Comparison of ENCODE assay signal across 11 cellular contexts in the genomic region with DNA sequence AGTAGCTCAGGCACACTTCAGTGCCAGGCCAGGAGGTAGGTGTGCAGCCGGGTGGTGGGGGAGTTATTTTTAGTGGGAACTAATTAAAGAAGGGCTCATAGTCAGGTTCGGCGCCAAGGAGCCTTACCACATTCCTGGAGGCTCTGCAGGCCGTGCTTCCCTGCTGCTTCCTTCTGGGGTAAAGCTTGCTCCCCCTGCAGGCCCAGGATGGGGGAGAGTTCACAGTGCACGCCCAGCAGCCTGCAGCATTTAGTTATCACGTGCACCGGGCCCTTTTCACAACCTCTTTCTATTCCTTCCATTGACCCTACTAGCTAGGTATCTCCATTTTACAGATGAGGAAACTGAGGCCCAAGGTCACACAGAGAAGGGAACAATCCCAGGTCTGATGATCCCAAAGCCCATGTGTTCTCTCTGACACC. TPM values are rescaled to one million over a fixed set of nuclear protein-coding genes. Genes with fewer than 3 reads are reported as not detected.
DNase-seq lines count a peak whose midpoint lies in the region; ATAC-seq and TF ChIP-seq lines count a peak whose summit lies in the region.
"Had no signal": no experiment of that assay in that cellular context is flagged by ENCODE, and none has a peak within 500 bp of the region (broad histone marks: within the 10 kb centered on the region; RNA-seq: fewer than 3 reads in every experiment).

No MANE protein-coding gene starts in this region.

- H3K4me2 ChIP-seq in DOHH2 (ENCODE audit: low read length), result no peak overlapping the region
- peak overlapping the region; percentile 56 for H3K4me2 ChIP-seq in HCT116 (ENCODE audit: low read length)
- H3K4me2 ChIP-seq in mesendoderm (ENCODE audit: low read length), result no peak overlapping the region

- no peak for TF ChIP-seq POLR2A in HCT116 (IDR thresholded peaks at IDR 0.05; ENCODE audit: borderline replicate concordance, extremely low read depth, insufficient read depth, insufficient read length)
- TF ChIP-seq POLR2A in prostate gland (IDR thresholded peaks at IDR 0.05), result no peak

- in situ Hi-C loops in astrocyte of the spinal cord (cut with HindIII; ENCODE audit: low sequenced_read_pairs), result no loop called here

- H3K27me3 ChIP-seq in DOHH2 (ENCODE audit: control insufficient read depth, low read length) (no peaks in the 10 kb centered on the region), HCT116 (ENCODE audit: insufficient read depth, low read length) (no peaks in the 10 kb centered on the region), mesendoderm (ENCODE audit: insufficient read depth, low read length, poor library complexity) (no peaks in the 10 kb centered on the region), prostate gland (replicated peaks; ENCODE audit: insufficient read depth) (peaks cover 4% of the 10 kb centered on the region)

- TF ChIP-seq RAD21 in HCT116 (IDR thresholded peaks at IDR 0.05; ENCODE audit: low read depth), result no peak; the same call in 1 of the 2 replicates

- no peak overlapping the region for H3K56ac ChIP-seq in mesendoderm (ENCODE audit: low read length)

- H3K9ac ChIP-seq in HCT116 (ENCODE audit: low read length) (no peak overlapping the region), mesendoderm (ENCODE audit: low read length) (no peak overlapping the region)

- CTCF ChIA-PET in HCT116 (lab: Charles Lee), result interaction anchor here (1.7 kb wide), 1 partner anchor 82 kb away, joined by 5 read pairs; no protein-coding TSS in a partner anchor

- H3K36me3 ChIP-seq in DOHH2 (ENCODE audit: control insufficient read depth, low read length) (no peaks in the 10 kb centered on the region), HCT116 (ENCODE audit: control insufficient read depth in 1 of 2, insufficient read depth in 2 of 2, low read length in 2 of 2) (no peaks in the 10 kb centered on the region), mesendoderm (ENCODE audit: control insufficient read depth, insufficient read depth, low read length) (no peaks in the 10 kb centered on the region), prostate gland (no peaks in the 10 kb centered on the region)
- H3K36me3 ChIP-seq: uterus had no signal

- RAD21 ChIA-PET in HCT116 (lab: Charles Lee; ENCODE audit: low non-redundant PET in 1 of 2, low total read pairs in 2 of 2, uncharacterized antibody in 2 of 2, unreplicated experiment in 2 of 2), result no interaction called here

- H3K4me3 ChIP-seq in DOHH2 (ENCODE audit: low read length) (no peak overlapping the region), HCT116 (replicated peaks in 1 of 2; ENCODE audit: low read depth in 1 of 2, low read length in 2 of 2) (no peak overlapping the region), astrocyte of the spinal cord (ENCODE audit: low read depth, low read length) (no peak overlapping the region), mesendoderm (ENCODE audit: low read length) (no peak overlapping the region), prostate gland (no peak overlapping the region)
- H3K4me3 ChIP-seq: uterus had no signal

- peak; percentile 35 for TF ChIP-seq CTCF in DOHH2 (IDR thresholded peaks at IDR 0.05; ENCODE audit: low read depth, low read length, poor library complexity, severe bottlenecking)
- peak; percentile 10 to 39 (median 36); a peak in 3 of 6 replicates for TF ChIP-seq CTCF in HCT116 (IDR thresholded peaks at IDR 0.05 in 2 of 3, conservative IDR thresholded peaks at IDR 0.05 in 1 of 3; ENCODE audit: borderline replicate concordance in 1 of 3, insufficient read depth in 1 of 3, low read depth in 2 of 3, low read length in 2 of 3)
- TF ChIP-seq CTCF in astrocyte of the spinal cord (IDR thresholded peaks at IDR 0.05; ENCODE audit: low read depth, low read length), result peak; percentile 39
- no peak for TF ChIP-seq CTCF in prostate gland (IDR thresholded peaks at IDR 0.05)

- H3K79me2 ChIP-seq in DOHH2 (ENCODE audit: control insufficient read depth, low read length) (no peaks in the 10 kb centered on the region), HCT116 (ENCODE audit: insufficient read depth, low read length) (no peaks in the 10 kb centered on the region), mesendoderm (ENCODE audit: control insufficient read depth, insufficient read depth, low read length) (no peaks in the 10 kb centered on the region)

- H3K4me1 Mint-ChIP-seq in activated T-helper 17 cell treated with anti-CD3 and anti-CD28 coated beads, Interleukin-2, amount 50 U/mL, for 72 hours, result peaks cover 4% of the 10 kb centered on the region

- no peak overlapping the region for H2BK120ac ChIP-seq in mesendoderm (ENCODE audit: low read depth, low read length)

- no peak overlapping the region for H3K23ac ChIP-seq in mesendoderm (ENCODE audit: low read length)

- H2BK5ac ChIP-seq in mesendoderm (ENCODE audit: low read length), result no peak overlapping the region

- H2AK5ac ChIP-seq in mesendoderm (ENCODE audit: low read length), result no peak overlapping the region

- intact Hi-C loops in HCT116 (cut with micrococcal nuclease) (no loop called here), prostate gland (cut with DNase I) (loop anchor here (5.0 kb wide), 2 partner anchors 77 to 208 kb away; no protein-coding TSS in a partner anchor)

- no peak overlapping the region for H3K27ac ChIP-seq in DOHH2 (ENCODE audit: low read depth, low read length)
- H3K27ac ChIP-seq in HCT116 (ENCODE audit: low read depth, low read length), result no peak overlapping the region; the same call in 1 of the 2 replicates
- no peak overlapping the region for H3K27ac ChIP-seq in mesendoderm (ENCODE audit: low read depth, low read length)
- H3K27ac ChIP-seq in prostate gland, result no peak overlapping the region
- H3K27ac ChIP-seq: uterus had no signal

- ATAC-seq in HCT116 (peak; percentile 82), GM21447 (IDR thresholded peaks at IDR 0.05; ENCODE audit: unreplicated experiment) (no peak)
- no peak for ATAC-seq in activated T-helper 17 cell treated with anti-CD3 and anti-CD28 coated beads, Interleukin-2, amount 50 U/mL, for 72 hours (replicated peaks)
- ATAC-seq: activated T-cell treated with anti-CD3 and anti-CD28 coated beads, Interleukin-2, amount 50 U/mL, for 72 hours had no signal

- H4K20me1 ChIP-seq in DOHH2 (ENCODE audit: control insufficient read depth, insufficient read depth, low read depth, low read length), result no peaks in the 10 kb centered on the region
- no peaks in the 10 kb centered on the region for H4K20me1 ChIP-seq in HCT116 (ENCODE audit: insufficient read depth)

- no peaks in the 10 kb centered on the region for H3K36me3 Mint-ChIP-seq in activated T-helper 17 cell treated with anti-CD3 and anti-CD28 coated beads, Interleukin-2, amount 50 U/mL, for 72 hours (ENCODE audit: low read depth)
- H3K36me3 Mint-ChIP-seq: IgD-negative memory B cell had no signal

- H2AFZ ChIP-seq in HCT116 (ENCODE audit: low read depth, low read length, poor library complexity, severe bottlenecking), result peak overlapping the region; percentile 68

- peaks cover 35% of the 10 kb centered on the region for H3K27me3 Mint-ChIP-seq in activated T-helper 17 cell treated with anti-CD3 and anti-CD28 coated beads, Interleukin-2, amount 50 U/mL, for 72 hours

- no peak overlapping the region for H3K18ac ChIP-seq in mesendoderm (ENCODE audit: low read length)

- no peak overlapping the region for H2BK15ac ChIP-seq in mesendoderm (replicated peaks; ENCODE audit: low read depth)

- no peaks in the 10 kb centered on the region for H3F3A ChIP-seq in DOHH2 (ENCODE audit: control insufficient read depth, insufficient read depth)

- WGBS in mesendoderm (ENCODE audit: extremely low coverage, insufficient coverage, low lambda C conversion rate), result no CpG with 5 or more reads among the region's 7 CpGs
- WGBS in prostate gland, result 48% methylated on average over 7 of the region's 7 CpGs

- H3K27ac Mint-ChIP-seq in activated T-helper 17 cell treated with anti-CD3 and anti-CD28 coated beads, Interleukin-2, amount 50 U/mL, for 72 hours, result no peak overlapping the region
- H3K27ac Mint-ChIP-seq: activated T-cell treated with anti-CD3 and anti-CD28 coated beads, Interleukin-2, amount 50 U/mL, for 72 hours; IgD-negative memory B cell had no signal

- no peaks in the 10 kb centered on the region for H3K9me3 Mint-ChIP-seq in activated T-helper 17 cell treated with anti-CD3 and anti-CD28 coated beads, Interleukin-2, amount 50 U/mL, for 72 hours
- H3K9me3 Mint-ChIP-seq: activated T-cell treated with anti-CD3 and anti-CD28 coated beads, Interleukin-2, amount 50 U/mL, for 72 hours had no signal

- no peak overlapping the region for H3K4ac ChIP-seq in mesendoderm (ENCODE audit: low read depth, low read length)

- DNase-seq in HCT116 (ENCODE audit: low read depth, low spot score) (no peak), astrocyte of the spinal cord (ENCODE audit: low read depth, low spot score) (no peak), mesendoderm (peak; percentile 84), prostate gland (ENCODE audit: low spot score) (no peak)
- DNase-seq in stimulated activated naive CD4-positive, alpha-beta T cell treated with Interleukin-2 at 50 U/mL for 16 hours (lab: John Stamatoyannopoulos, UW), result no peak
- DNase-seq: activated T-cell treated with anti-CD3 and anti-CD28 coated beads, Interleukin-2, amount 50 U/mL, for 72 hours; uterus had no signal

- BruUV-seq in HCT116 (replicated peaks; lab: Mats Ljungman, UMichigan), result no TSS peak

- no peaks in the 10 kb centered on the region for H3K4me1 ChIP-seq in DOHH2 (ENCODE audit: control insufficient read depth, low read length)
- peaks cover 3 to 22% of the 10 kb centered on the region in 2 experiments; a peak in 3 of 4 replicates for H3K4me1 ChIP-seq in HCT116 (ENCODE audit: control insufficient read depth in 1 of 2, insufficient read depth in 2 of 2, low read length in 2 of 2)
- peaks cover 11% of the 10 kb centered on the region for H3K4me1 ChIP-seq in mesendoderm (ENCODE audit: control insufficient read depth, low read depth, low read length)
- H3K4me1 ChIP-seq in prostate gland (replicated peaks), result no peaks in the 10 kb centered on the region
- H3K4me1 ChIP-seq: uterus had no signal

- no peaks in the 10 kb centered on the region for H3K9me2 ChIP-seq in DOHH2 (replicated peaks; ENCODE audit: control insufficient read depth, low read length)
- no peaks in the 10 kb centered on the region for H3K9me2 ChIP-seq in HCT116 (ENCODE audit: insufficient read depth)

- POLR2A ChIA-PET in HCT116 (lab: Charles Lee), result no interaction called here

- H3K9me3 ChIP-seq in DOHH2 (ENCODE audit: control insufficient read depth, insufficient read depth, low read length), result no peaks in the 10 kb centered on the region
- no peaks in the 10 kb centered on the region for H3K9me3 ChIP-seq in HCT116 (ENCODE audit: control insufficient read depth in 1 of 2, insufficient read depth in 1 of 2, low read depth in 1 of 2, low read length in 2 of 2)
- H3K9me3 ChIP-seq in prostate gland, result no peaks in the 10 kb centered on the region
- H3K9me3 ChIP-seq: uterus had no signal

- H3K4me3 Mint-ChIP-seq in activated T-helper 17 cell treated with anti-CD3 and anti-CD28 coated beads, Interleukin-2, amount 50 U/mL, for 72 hours, result no peak overlapping the region
- H3K4me3 Mint-ChIP-seq: activated T-cell treated with anti-CD3 and anti-CD28 coated beads, Interleukin-2, amount 50 U/mL, for 72 hours had no signal

- H3K79me1 ChIP-seq in mesendoderm (ENCODE audit: low read length), result no peaks in the 10 kb centered on the region

- H4K5ac ChIP-seq in mesendoderm (ENCODE audit: low read length), result no peak overlapping the region

- no peak overlapping the region for H4K8ac ChIP-seq in mesendoderm (ENCODE audit: low read depth, low read length)

RNA-seq across cellular contexts. Expression of a gene that starts 2.5 kb away (rescaled TPM):
- total RNA-seq in HCT116 (2021; ENCODE audit: unreplicated experiment), result 0.52 TPM
- 1.5 and 2.5 TPM in 2 replicates for polyA plus RNA-seq in HCT116 (2012)
- polyA plus RNA-seq in mesendoderm (2013, experiment 1 of 2), result 0.41 TPM
- 0.38 TPM for polyA plus RNA-seq in mesendoderm (2013, experiment 2 of 2)
- total RNA-seq in prostate gland, result 1 to 10 TPM in 1 of 2 donors, not detected in 1; 1.0 TPM
- not detected for total RNA-seq in activated T-helper 17 cell treated with anti-CD3 and anti-CD28 coated beads, Interleukin-2, amount 50 U/mL, for 72 hours
- total RNA-seq: activated T-cell treated with anti-CD3 and anti-CD28 coated beads, Interleukin-2, amount 50 U/mL, for 72 hours had no signal
- polyA plus RNA-seq: IgD-negative memory B cell had no signal

Comparison
In these comparisons a context has a peak if more than half of its experiments do, and no peak if none do; other contexts are left out.
1. CTCF ChIP-seq: peak in DOHH2 (single experiment), HCT116 (3 of 3) and astrocyte of the spinal cord (single experiment); none in prostate gland (0 of 4).